In genomic region chr2:25290811-25291510, GRCh38 we compare ENCODE assay signal across 12 cellular contexts. TPM values are rescaled to one million over a fixed set of nuclear protein-coding genes. Genes with fewer than 3 reads are reported as not detected.
DNase-seq lines count a peak whose midpoint lies in the region; ATAC-seq, FAIRE-seq and TF ChIP-seq lines count a peak whose summit lies in the region.
"Had no signal": no experiment of that assay in that cellular context is flagged by ENCODE, and none has a peak within 500 bp of the region (broad histone marks: within the 10 kb centered on the region; RNA-seq: fewer than 3 reads in every experiment).

No MANE protein-coding gene starts in this region.

- DNase-seq in CD4-positive, CD25-positive, alpha-beta regulatory T cell, result no peak
- DNase-seq in NCI-H1092 treated with DMSO at 0.1 percent for 48 hours (lab: John Stamatoyannopoulos, UW), result peak; percentile 72
- peak; percentile 40 for DNase-seq in astrocyte (ENCODE audit: low read depth)
- no peak for DNase-seq in SIG-M5 (lab: John Stamatoyannopoulos, UW)
- no peak for DNase-seq in prostate gland (ENCODE audit: low spot score)
- DNase-seq in NCI-H774 (lab: John Stamatoyannopoulos, UW), result no peak
- no peak for DNase-seq in NCI-H1694 treated with DMSO at 0.1 percent for 48 hours (lab: John Stamatoyannopoulos, UW)
- DNase-seq: activated naive CD4-positive, alpha-beta T cell treated with anti-CD3 and anti-CD28 coated beads, Interleukin-2, amount 10 ng/mL, durations not matched to agents 7 days and 5 days; mesendoderm; NCI-H446 treated with DMSO at 0.1 percent for 48 hours had no signal

- H3K4me1 Mint-ChIP-seq in CD4-positive, CD25-positive, alpha-beta regulatory T cell, result peaks cover 14 to 74% (median 38%) of the 10 kb centered on the region in 4 donors
- H3K4me1 Mint-ChIP-seq in astrocyte (ENCODE audit: low read depth, unreplicated experiment) (peaks cover 17% of the 10 kb centered on the region), nephron (peaks cover 47% of the 10 kb centered on the region)

- H3K36me3 Mint-ChIP-seq in CD4-positive, CD25-positive, alpha-beta regulatory T cell, result peaks cover 14% of the 10 kb centered on the region
- H3K36me3 Mint-ChIP-seq in astrocyte (ENCODE audit: low read depth, unreplicated experiment) (peaks cover 8% of the 10 kb centered on the region), nephron (ENCODE audit: low read depth) (peaks cover 13% of the 10 kb centered on the region)

- H3K27me3 Mint-ChIP-seq in CD4-positive, CD25-positive, alpha-beta regulatory T cell, result no peaks in the 10 kb centered on the region
- no peaks in the 10 kb centered on the region for H3K27me3 Mint-ChIP-seq in astrocyte (ENCODE audit: low read depth, unreplicated experiment)
- H3K27me3 Mint-ChIP-seq in nephron (ENCODE audit: low read depth), result no peaks in the 10 kb centered on the region
- H3K27me3 Mint-ChIP-seq: activated naive CD4-positive, alpha-beta T cell treated with anti-CD3 and anti-CD28 coated beads, Interleukin-2, amount 10 ng/mL, durations not matched to agents 7 days and 5 days had no signal

- WGBS in prostate gland, result 48% methylated on average over 19 of the region's 20 CpGs

- no peak overlapping the region for H3K4me3 Mint-ChIP-seq in CD4-positive, CD25-positive, alpha-beta regulatory T cell
- H3K4me3 Mint-ChIP-seq in astrocyte (ENCODE audit: unreplicated experiment) (no peak overlapping the region), nephron (peak overlapping the region in 2 of 3 experiments; percentile 80 to 88)
- H3K4me3 Mint-ChIP-seq: activated naive CD4-positive, alpha-beta T cell treated with anti-CD3 and anti-CD28 coated beads, Interleukin-2, amount 10 ng/mL, durations not matched to agents 7 days and 5 days had no signal

- H3K27ac ChIP-seq in CD4-positive, CD25-positive, alpha-beta regulatory T cell (ENCODE audit: insufficient read depth, low read length, poor library complexity, severe bottlenecking), result peak overlapping the region; percentile 89
- H3K27ac ChIP-seq in astrocyte (ENCODE audit: low read depth, low read length), result no peak overlapping the region
- no peak overlapping the region for H3K27ac ChIP-seq in prostate gland

- no peaks in the 10 kb centered on the region for H3K79me2 ChIP-seq in astrocyte (ENCODE audit: insufficient read depth, low read length)

- H3K9ac ChIP-seq in astrocyte (ENCODE audit: low read length), result no peak overlapping the region

- peak overlapping the region; percentile 41 for H3K4me2 ChIP-seq in astrocyte (ENCODE audit: low read length)

- TF ChIP-seq CTCF in astrocyte (IDR thresholded peaks at IDR 0.05; ENCODE audit: insufficient read depth, low read depth, low read length), result no peak
- no peak for TF ChIP-seq CTCF in nephron (IDR thresholded peaks at IDR 0.05; ENCODE audit: unreplicated experiment in 3 of 3)
- TF ChIP-seq CTCF in prostate gland (IDR thresholded peaks at IDR 0.05), result no peak

- no peak for FAIRE-seq in astrocyte (lab: Jason Lieb, UNC)

- no peaks in the 10 kb centered on the region for H4K20me1 ChIP-seq in astrocyte (ENCODE audit: insufficient read depth, low read length)

- peaks cover 61% of the 10 kb centered on the region for H3K4me1 ChIP-seq in CD4-positive, CD25-positive, alpha-beta regulatory T cell (ENCODE audit: control insufficient read depth, insufficient read depth, low read length, poor library complexity, severe bottlenecking)
- H3K4me1 ChIP-seq in astrocyte (ENCODE audit: insufficient read depth, low read length), result peaks cover 29% of the 10 kb centered on the region
- H3K4me1 ChIP-seq in prostate gland (replicated peaks), result no peaks in the 10 kb centered on the region
- H3K4me1 ChIP-seq: HAP-1 had no signal

- ATAC-seq in CD4-positive, CD25-positive, alpha-beta regulatory T cell (ENCODE audit: low read depth in 2 of 2), result no peak

- peak overlapping the region; percentile 10 for H2AFZ ChIP-seq in astrocyte (ENCODE audit: low read depth, low read length)

- H3K9me3 ChIP-seq in CD4-positive, CD25-positive, alpha-beta regulatory T cell (ENCODE audit: control insufficient read depth in 2 of 2, low read length in 2 of 2), result no peaks in the 10 kb centered on the region
- H3K9me3 ChIP-seq in astrocyte (ENCODE audit: insufficient read depth, low read depth, low read length), result no peaks in the 10 kb centered on the region
- H3K9me3 ChIP-seq in prostate gland, result no peaks in the 10 kb centered on the region
- H3K9me3 ChIP-seq: HAP-1 had no signal

- no peak for TF ChIP-seq POLR2A in prostate gland (IDR thresholded peaks at IDR 0.05)

- H3K27ac Mint-ChIP-seq in CD4-positive, CD25-positive, alpha-beta regulatory T cell, result peak overlapping the region; percentile 46 to 84 (median 58)
- no peak overlapping the region for H3K27ac Mint-ChIP-seq in astrocyte (ENCODE audit: unreplicated experiment)
- peak overlapping the region; percentile 67 to 88 (median 80) for H3K27ac Mint-ChIP-seq in nephron

- H3K4me3 ChIP-seq in CD4-positive, CD25-positive, alpha-beta regulatory T cell (ENCODE audit: low read depth, low read length), result no peak overlapping the region
- H3K4me3 ChIP-seq in astrocyte (ENCODE audit: insufficient read depth, low read depth, low read length) (no peak overlapping the region), prostate gland (no peak overlapping the region)
- H3K4me3 ChIP-seq: HAP-1 had no signal

- no peaks in the 10 kb centered on the region for H3K27me3 ChIP-seq in CD4-positive, CD25-positive, alpha-beta regulatory T cell (ENCODE audit: control insufficient read depth, insufficient read depth, low read length)
- H3K27me3 ChIP-seq in astrocyte (ENCODE audit: insufficient read depth, low read length) (no peaks in the 10 kb centered on the region), prostate gland (replicated peaks; ENCODE audit: insufficient read depth) (no peaks in the 10 kb centered on the region)

- peaks cover 3% of the 10 kb centered on the region for H3K36me3 ChIP-seq in CD4-positive, CD25-positive, alpha-beta regulatory T cell (ENCODE audit: control insufficient read depth, insufficient read depth, low read length)
- H3K36me3 ChIP-seq in astrocyte (ENCODE audit: insufficient read depth, low read length), result no peaks in the 10 kb centered on the region
- no peaks in the 10 kb centered on the region for H3K36me3 ChIP-seq in prostate gland
- H3K36me3 ChIP-seq: HAP-1 had no signal

- intact Hi-C loops in prostate gland (cut with DNase I), result no loop called here

- no peaks in the 10 kb centered on the region for H3K9me3 Mint-ChIP-seq in CD4-positive, CD25-positive, alpha-beta regulatory T cell
- no peaks in the 10 kb centered on the region for H3K9me3 Mint-ChIP-seq in astrocyte (ENCODE audit: unreplicated experiment)
- no peaks in the 10 kb centered on the region for H3K9me3 Mint-ChIP-seq in nephron
- H3K9me3 Mint-ChIP-seq: activated naive CD4-positive, alpha-beta T cell treated with anti-CD3 and anti-CD28 coated beads, Interleukin-2, amount 10 ng/mL, durations not matched to agents 7 days and 5 days had no signal

RNA-seq across cellular contexts. Expression of gene DNMT3A, which starts 50.8 kb away (rescaled TPM):
- 81.0 TPM for total RNA-seq in CD4-positive, CD25-positive, alpha-beta regulatory T cell
- 10 to 100 TPM in 3 of 4 donors, 1 to 10 TPM in 1; 8.1 to 14.4 (median 11.9) TPM for polyA plus RNA-seq in CD4-positive, CD25-positive, alpha-beta regulatory T cell
- 51.4 and 58.1 TPM in 2 replicates for total RNA-seq in astrocyte
- 10 to 100 TPM in 1 of 2 donors, 1 to 10 TPM in 1; 8.7 to 28.2 TPM for total RNA-seq in prostate gland

Comparison
In these comparisons a context has a peak if more than half of its experiments do, and no peak if none do; other contexts are left out.
1. DNase-seq: peak in NCI-H1092 treated with DMSO at 0.1 percent for 48 hours (single experiment) and astrocyte (single experiment); none in CD4-positive, CD25-positive, alpha-beta regulatory T cell (0 of 3), SIG-M5 (single experiment), prostate gland (single experiment), NCI-H774 (single experiment) and NCI-H1694 treated with DMSO at 0.1 percent for 48 hours (single experiment).
2. H3K4me3 Mint-ChIP-seq: peak in nephron (2 of 3); none in CD4-positive, CD25-positive, alpha-beta regulatory T cell (0 of 4) and astrocyte (single experiment).